ENCODE assay signal across 8 cellular contexts in the genomic region with DNA sequence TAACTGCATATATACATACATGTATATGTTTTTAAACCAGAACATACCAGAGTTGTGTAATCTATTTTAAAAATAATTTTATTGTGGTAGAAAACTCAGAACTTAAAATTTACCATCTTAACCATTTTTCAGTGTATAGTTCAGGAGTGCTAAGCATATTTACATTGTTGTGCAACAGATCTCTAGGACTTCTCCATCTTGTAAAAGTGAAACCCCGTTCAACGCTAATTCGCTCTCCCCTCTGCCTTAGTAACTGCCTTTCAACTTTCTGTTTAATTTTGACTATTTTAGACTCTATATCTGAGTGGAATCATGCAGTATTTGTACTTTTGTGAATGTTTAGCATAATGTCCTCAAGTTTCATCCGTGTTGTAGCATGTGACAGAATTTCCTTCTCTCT. TPM values are rescaled to one million over a fixed set of nuclear protein-coding genes. Genes with fewer than 3 reads are reported as not detected.
DNase-seq lines count a peak whose midpoint lies in the region; ATAC-seq and TF ChIP-seq lines count a peak whose summit lies in the region.

No MANE protein-coding gene starts in this region.

- peak overlapping the region; percentile 76; the same call in 1 of the 2 replicates for H3K9ac ChIP-seq in HUES64 (ENCODE audit: low read depth, low read length)

- ATAC-seq in Right ventricle myocardium inferior (no peak), gastrocnemius medialis (no peak)

- TF ChIP-seq CTCF in left ventricle myocardium inferior (IDR thresholded peaks at IDR 0.05; ENCODE audit: borderline replicate concordance): no peak
- no peak for TF ChIP-seq CTCF in esophagus muscularis mucosa (IDR thresholded peaks at IDR 0.05)
- no peak for TF ChIP-seq CTCF in foreskin fibroblast (IDR thresholded peaks at IDR 0.05; ENCODE audit: low read depth, low read length)
- no peak for TF ChIP-seq CTCF in gastrocnemius medialis (IDR thresholded peaks at IDR 0.05 in 4 of 5, conservative IDR thresholded peaks at IDR 0.05 in 1 of 5)

- no peaks in the 10 kb centered on the region for H3K36me3 ChIP-seq in left ventricle myocardium inferior
- H3K36me3 ChIP-seq in HUES64 (ENCODE audit: insufficient read depth, low read length): no peaks in the 10 kb centered on the region
- H3K36me3 ChIP-seq in esophagus muscularis mucosa: no peaks in the 10 kb centered on the region
- H3K36me3 ChIP-seq in gastrocnemius medialis: no peaks in the 10 kb centered on the region

- in situ Hi-C loops in gastrocnemius medialis (cut with MboI; ENCODE audit: low sequenced_read_pairs in 4 of 4): no loop called here

- TF ChIP-seq POLR2A in esophagus muscularis mucosa (IDR thresholded peaks at IDR 0.05; ENCODE audit: low read depth) (no peak), gastrocnemius medialis (IDR thresholded peaks at IDR 0.05) (no peak)

- intact Hi-C loops in left ventricle myocardium inferior (cut with micrococcal nuclease): no loop called here
- intact Hi-C loops in Right ventricle myocardium inferior (cut with DNase I): loop anchor here (5.0 kb wide), 1 partner anchor 66 kb away; the partner anchor contains the start of gene TIPARP
- intact Hi-C loops in esophagus muscularis mucosa (cut with DNase I): no loop called here
- intact Hi-C loops in gastrocnemius medialis (cut with DNase I; ENCODE audit: low total_unique reads): no loop called here

- no peak for TF ChIP-seq EP300 in esophagus muscularis mucosa (IDR thresholded peaks at IDR 0.05)

- 94% methylated on average over 3 of the region's 4 CpGs for WGBS in HUES64
- 86% methylated on average over 4 of the region's 4 CpGs for WGBS in esophagus muscularis mucosa

- H3K4me1 ChIP-seq in left ventricle myocardium inferior (peaks cover 29% of the 10 kb centered on the region), HUES64 (ENCODE audit: insufficient read depth, low read length) (peaks cover 16% of the 10 kb centered on the region), esophagus muscularis mucosa (peaks cover 16 to 52% (median 38%) of the 10 kb centered on the region in 4 donors), gastrocnemius medialis (peaks cover 13 to 14% of the 10 kb centered on the region in 2 donors)

- H3K27me3 ChIP-seq in left ventricle myocardium inferior (ENCODE audit: low read depth) (no peaks in the 10 kb centered on the region), HUES64 (ENCODE audit: insufficient read depth, low read length) (peaks cover 11% of the 10 kb centered on the region; the same call in 1 of the 2 replicates), esophagus muscularis mucosa (no peaks in the 10 kb centered on the region), gastrocnemius medialis (no peaks in the 10 kb centered on the region)

- DNase-seq in left ventricle myocardium inferior (no peak), Right ventricle myocardium inferior (ENCODE audit: missing footprints) (no peak), esophagus muscularis mucosa (ENCODE audit: extremely low spot score) (no peak), foreskin fibroblast (no peak), gastrocnemius medialis (no peak), NCI-H1436 treated with DMSO at 0.1 percent for 48 hours (lab: John Stamatoyannopoulos, UW) (no peak), DMS153 (lab: John Stamatoyannopoulos, UW) (no peak)

- H3K27ac ChIP-seq in left ventricle myocardium inferior (replicated peaks) (peak overlapping the region; percentile 83), HUES64 (ENCODE audit: low read depth, low read length) (no peak overlapping the region), esophagus muscularis mucosa (replicated peaks in 1 of 4) (peak overlapping the region in 3 of 4 donors; percentile 78 to 85 (median 83)), gastrocnemius medialis (no peak overlapping the region)

- H3K4me3 ChIP-seq in left ventricle myocardium inferior (peak overlapping the region; percentile 65), HUES64 (ENCODE audit: low read length) (peak overlapping the region; percentile 62), esophagus muscularis mucosa (peak overlapping the region in 3 of 4 donors; percentile 52 to 57 (median 54)), foreskin fibroblast (ENCODE audit: low read depth in 1 of 2, low read length in 2 of 2) (no peak overlapping the region), gastrocnemius medialis (peak overlapping the region in 2 of 4 donors; percentile 59 to 70)

- H3K9me3 ChIP-seq in left ventricle myocardium inferior (replicated peaks): no peaks in the 10 kb centered on the region
- no peaks in the 10 kb centered on the region for H3K9me3 ChIP-seq in HUES64 (ENCODE audit: insufficient read depth, low read depth, low read length)
- H3K9me3 ChIP-seq in esophagus muscularis mucosa: no peaks in the 10 kb centered on the region
- H3K9me3 ChIP-seq in gastrocnemius medialis: no peaks in the 10 kb centered on the region

RNA-seq across cellular contexts. Expression of gene SSR3, which starts 51.8 kb away (rescaled TPM):
- 208 TPM for total RNA-seq in left ventricle myocardium inferior
- 195 TPM for total RNA-seq in Right ventricle myocardium inferior
- 138 TPM for polyA plus RNA-seq in HUES64 (2013, experiment 1 of 2)
- polyA plus RNA-seq in HUES64 (2013, experiment 2 of 2): 152 TPM
- 100 to 1,000 TPM; 170 to 211 (median 207) TPM for total RNA-seq in esophagus muscularis mucosa
- 10 to 100 TPM; 50.9 to 91.5 (median 65.3) TPM for total RNA-seq in gastrocnemius medialis

Comparison
In these comparisons a context has a peak if more than half of its experiments do, and no peak if none do; other contexts are left out.
1. H3K27ac ChIP-seq: peak in left ventricle myocardium inferior (single experiment) and esophagus muscularis mucosa (3 of 4); none in HUES64 (single experiment) and gastrocnemius medialis (0 of 4).
2. H3K4me3 ChIP-seq: peak in left ventricle myocardium inferior (single experiment), HUES64 (single experiment) and esophagus muscularis mucosa (3 of 4); none in foreskin fibroblast (0 of 2).